ENCODE assay signal across 1 cellular context in the genomic region with DNA sequence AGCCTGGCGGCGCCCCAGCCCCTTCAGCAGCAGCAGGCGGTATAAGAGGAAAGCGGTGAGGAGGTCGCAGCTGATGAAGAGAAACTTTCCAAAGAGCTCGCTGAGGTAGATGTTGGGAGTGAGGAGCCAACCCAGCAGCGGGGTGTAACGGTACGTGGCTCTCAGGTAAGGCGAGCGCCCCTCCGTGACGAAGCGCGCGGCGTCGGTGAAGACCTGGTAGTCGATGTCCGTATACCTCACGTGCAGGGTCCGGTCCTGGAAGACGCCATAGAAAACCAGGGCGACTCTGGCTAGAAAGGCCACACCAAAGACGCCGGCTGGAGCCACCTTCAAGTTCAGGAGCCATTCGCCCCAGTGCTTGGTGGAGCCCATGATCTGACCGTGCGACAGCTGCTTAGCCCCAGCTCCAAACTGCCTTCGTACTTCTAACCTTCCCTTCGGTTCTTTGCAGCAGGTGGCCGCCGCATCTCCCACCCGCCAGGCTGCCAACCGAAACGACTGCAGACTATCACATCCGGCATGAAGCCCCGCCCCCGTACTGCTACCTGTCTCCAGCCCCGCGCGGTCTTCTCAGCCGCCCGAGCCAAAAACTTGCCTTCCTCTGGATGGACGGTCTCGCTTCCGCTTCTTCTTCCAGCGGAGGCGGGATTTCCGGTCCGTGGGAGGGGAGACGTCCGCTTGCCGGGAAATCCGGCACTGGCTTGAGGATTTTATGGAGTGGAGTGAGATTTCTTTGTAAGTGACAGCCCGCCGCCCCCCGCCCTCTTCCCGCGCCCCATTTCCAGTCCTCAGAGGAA.
A peak's percentile ranks its signal among the peaks of the same experiment; 100 is the strongest.
TF ChIP-seq lines count a peak whose summit lies in the region.

A gene (minus strand): TSS at position 623 of the 797 bp plus-strand sequence. CDS start 251 bp downstream, at position 372.

TF ChIP-seq in HepG2, 621 proteins besides CTCF, POLR2A, EP300 and RAD21 (continued from another document and continues in another):
- TF ChIP-seq, protein P1, sequence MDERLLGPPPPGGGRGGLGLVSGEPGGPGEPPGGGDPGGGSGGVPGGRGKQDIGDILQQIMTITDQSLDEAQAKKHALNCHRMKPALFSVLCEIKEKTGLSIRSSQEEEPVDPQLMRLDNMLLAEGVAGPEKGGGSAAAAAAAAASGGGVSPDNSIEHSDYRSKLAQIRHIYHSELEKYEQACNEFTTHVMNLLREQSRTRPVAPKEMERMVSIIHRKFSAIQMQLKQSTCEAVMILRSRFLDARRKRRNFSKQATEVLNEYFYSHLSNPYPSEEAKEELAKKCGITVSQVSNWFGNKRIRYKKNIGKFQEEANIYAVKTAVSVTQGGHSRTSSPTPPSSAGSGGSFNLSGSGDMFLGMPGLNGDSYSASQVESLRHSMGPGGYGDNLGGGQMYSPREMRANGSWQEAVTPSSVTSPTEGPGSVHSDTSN (CRISPR knock-in tag; IDR thresholded peaks at IDR 0.05): 0 out of 2 replicates have a peak, but pooled peaks have one; percentile 10
- TF ChIP-seq GZF1 (CRISPR knock-in tag; IDR thresholded peaks at IDR 0.05) (no peak), SMAD1 (CRISPR knock-in tag; IDR thresholded peaks at IDR 0.05; ENCODE audit: borderline replicate concordance, low read depth) (no peak), KDM2A (CRISPR knock-in tag; IDR thresholded peaks at IDR 0.05; ENCODE audit: borderline replicate concordance, low read depth) (peak; percentile 74), PTBP1 (IDR thresholded peaks at IDR 0.05; ENCODE audit: low read depth, low read length, poor library complexity, severe bottlenecking) (no peak), ZNF354B (CRISPR knock-in tag; IDR thresholded peaks at IDR 0.05) (no peak), ZNF274 (CRISPR knock-in tag; IDR thresholded peaks at IDR 0.05) (0 out of 2 replicates have a peak, but pooled peaks have one; percentile 5), ELF4 (CRISPR knock-in tag; IDR thresholded peaks at IDR 0.05; ENCODE audit: borderline replicate concordance) (peak; percentile 56; the same call in 1 of the 2 replicates), ZNF724P (CRISPR knock-in tag; IDR thresholded peaks at IDR 0.05; ENCODE audit: borderline replicate concordance) (no peak; the same call in 1 of the 2 replicates), RFXAP (CRISPR knock-in tag; IDR thresholded peaks at IDR 0.05; ENCODE audit: borderline replicate concordance) (0 out of 2 replicates have a peak, but pooled peaks have one; percentile 44), ZNF530 (CRISPR knock-in tag; IDR thresholded peaks at IDR 0.05; ENCODE audit: low read depth) (no peak), RBM22 (optimal IDR thresholded peaks at IDR 0.05; ENCODE audit: low read length) (no peak), CAMTA2 (CRISPR knock-in tag; IDR thresholded peaks at IDR 0.05; ENCODE audit: borderline replicate concordance) (0 out of 2 replicates have a peak, but pooled peaks have one; percentile 23), ZNF607 (CRISPR knock-in tag; IDR thresholded peaks at IDR 0.05; ENCODE audit: borderline replicate concordance) (no peak), ATAD3A (CRISPR knock-in tag; IDR thresholded peaks at IDR 0.05) (no peak), TBX2 (CRISPR knock-in tag; IDR thresholded peaks at IDR 0.05; ENCODE audit: borderline replicate concordance) (0 out of 2 replicates have a peak, but pooled peaks have one; percentile 60), ZNF543 (CRISPR knock-in tag; IDR thresholded peaks at IDR 0.05) (0 out of 2 replicates have a peak, but pooled peaks have one; percentile 25), NONO (IDR thresholded peaks at IDR 0.05) (no peak), NONO (CRISPR knock-in tag; conservative IDR thresholded peaks at IDR 0.05) (peak; percentile 46; the same call in 1 of the 2 replicates), SNAI1 (CRISPR knock-in tag; IDR thresholded peaks at IDR 0.05; ENCODE audit: borderline replicate concordance) (peak; percentile 52; the same call in 1 of the 2 replicates), ZNF816 (CRISPR knock-in tag; IDR thresholded peaks at IDR 0.05; ENCODE audit: borderline replicate concordance) (no peak; the same call in 1 of the 2 replicates), KMT2B (CRISPR knock-in tag; IDR thresholded peaks at IDR 0.05) (peak; percentile 92), ZFP82 (CRISPR knock-in tag; IDR thresholded peaks at IDR 0.05; ENCODE audit: borderline replicate concordance) (no peak), ZNF496 (CRISPR knock-in tag; IDR thresholded peaks at IDR 0.05; ENCODE audit: insufficient replicate concordance) (no peak), ZNF703 (CRISPR knock-in tag; IDR thresholded peaks at IDR 0.05; ENCODE audit: borderline replicate concordance) (no peak), ZNF678 (CRISPR knock-in tag; IDR thresholded peaks at IDR 0.05) (no peak), ZNF589 (CRISPR knock-in tag; conservative IDR thresholded peaks at IDR 0.05) (no peak), ZNF652 (CRISPR knock-in tag; IDR thresholded peaks at IDR 0.05; ENCODE audit: borderline replicate concordance, low read depth) (no peak), CBFB (CRISPR knock-in tag; IDR thresholded peaks at IDR 0.05) (no peak), FOXK2 (IDR thresholded peaks at IDR 0.05) (no peak), CCDC6 (CRISPR knock-in tag; IDR thresholded peaks at IDR 0.05) (no peak), SRSF1 (optimal IDR thresholded peaks at IDR 0.05; ENCODE audit: low read depth, low read length) (peak; percentile 46), SYNCRIP (IDR thresholded peaks at IDR 0.05; ENCODE audit: insufficient read depth, low read depth, low read length) (no peak)
- TF ChIP-seq, protein P2, sequence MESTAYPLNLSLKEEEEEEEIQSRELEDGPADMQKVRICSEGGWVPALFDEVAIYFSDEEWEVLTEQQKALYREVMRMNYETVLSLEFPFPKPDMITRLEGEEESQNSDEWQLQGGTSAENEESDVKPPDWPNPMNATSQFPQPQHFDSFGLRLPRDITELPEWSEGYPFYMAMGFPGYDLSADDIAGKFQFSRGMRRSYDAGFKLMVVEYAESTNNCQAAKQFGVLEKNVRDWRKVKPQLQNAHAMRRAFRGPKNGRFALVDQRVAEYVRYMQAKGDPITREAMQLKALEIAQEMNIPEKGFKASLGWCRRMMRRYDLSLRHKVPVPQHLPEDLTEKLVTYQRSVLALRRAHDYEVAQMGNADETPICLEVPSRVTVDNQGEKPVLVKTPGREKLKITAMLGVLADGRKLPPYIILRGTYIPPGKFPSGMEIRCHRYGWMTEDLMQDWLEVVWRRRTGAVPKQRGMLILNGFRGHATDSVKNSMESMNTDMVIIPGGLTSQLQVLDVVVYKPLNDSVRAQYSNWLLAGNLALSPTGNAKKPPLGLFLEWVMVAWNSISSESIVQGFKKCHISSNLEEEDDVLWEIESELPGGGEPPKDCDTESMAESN (CRISPR knock-in tag; conservative IDR thresholded peaks at IDR 0.05): 0 out of 2 replicates have a peak, but pooled peaks have one; percentile 12
- TF ChIP-seq, protein P3, sequence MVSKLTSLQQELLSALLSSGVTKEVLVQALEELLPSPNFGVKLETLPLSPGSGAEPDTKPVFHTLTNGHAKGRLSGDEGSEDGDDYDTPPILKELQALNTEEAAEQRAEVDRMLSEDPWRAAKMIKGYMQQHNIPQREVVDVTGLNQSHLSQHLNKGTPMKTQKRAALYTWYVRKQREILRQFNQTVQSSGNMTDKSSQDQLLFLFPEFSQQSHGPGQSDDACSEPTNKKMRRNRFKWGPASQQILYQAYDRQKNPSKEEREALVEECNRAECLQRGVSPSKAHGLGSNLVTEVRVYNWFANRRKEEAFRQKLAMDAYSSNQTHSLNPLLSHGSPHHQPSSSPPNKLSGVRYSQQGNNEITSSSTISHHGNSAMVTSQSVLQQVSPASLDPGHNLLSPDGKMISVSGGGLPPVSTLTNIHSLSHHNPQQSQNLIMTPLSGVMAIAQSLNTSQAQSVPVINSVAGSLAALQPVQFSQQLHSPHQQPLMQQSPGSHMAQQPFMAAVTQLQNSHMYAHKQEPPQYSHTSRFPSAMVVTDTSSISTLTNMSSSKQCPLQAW (CRISPR knock-in tag; IDR thresholded peaks at IDR 0.05): peak; percentile 80; the same call in 1 of the 2 replicates
- TF ChIP-seq, protein P4, sequence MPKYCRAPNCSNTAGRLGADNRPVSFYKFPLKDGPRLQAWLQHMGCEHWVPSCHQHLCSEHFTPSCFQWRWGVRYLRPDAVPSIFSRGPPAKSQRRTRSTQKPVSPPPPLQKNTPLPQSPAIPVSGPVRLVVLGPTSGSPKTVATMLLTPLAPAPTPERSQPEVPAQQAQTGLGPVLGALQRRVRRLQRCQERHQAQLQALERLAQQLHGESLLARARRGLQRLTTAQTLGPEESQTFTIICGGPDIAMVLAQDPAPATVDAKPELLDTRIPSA (CRISPR knock-in tag; IDR thresholded peaks at IDR 0.05; ENCODE audit: borderline replicate concordance): no peak
- TF ChIP-seq, protein P5, sequence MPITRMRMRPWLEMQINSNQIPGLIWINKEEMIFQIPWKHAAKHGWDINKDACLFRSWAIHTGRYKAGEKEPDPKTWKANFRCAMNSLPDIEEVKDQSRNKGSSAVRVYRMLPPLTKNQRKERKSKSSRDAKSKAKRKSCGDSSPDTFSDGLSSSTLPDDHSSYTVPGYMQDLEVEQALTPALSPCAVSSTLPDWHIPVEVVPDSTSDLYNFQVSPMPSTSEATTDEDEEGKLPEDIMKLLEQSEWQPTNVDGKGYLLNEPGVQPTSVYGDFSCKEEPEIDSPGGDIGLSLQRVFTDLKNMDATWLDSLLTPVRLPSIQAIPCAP (CRISPR knock-in tag; IDR thresholded peaks at IDR 0.05; ENCODE audit: low read depth): no peak
- TF ChIP-seq, protein P6, sequence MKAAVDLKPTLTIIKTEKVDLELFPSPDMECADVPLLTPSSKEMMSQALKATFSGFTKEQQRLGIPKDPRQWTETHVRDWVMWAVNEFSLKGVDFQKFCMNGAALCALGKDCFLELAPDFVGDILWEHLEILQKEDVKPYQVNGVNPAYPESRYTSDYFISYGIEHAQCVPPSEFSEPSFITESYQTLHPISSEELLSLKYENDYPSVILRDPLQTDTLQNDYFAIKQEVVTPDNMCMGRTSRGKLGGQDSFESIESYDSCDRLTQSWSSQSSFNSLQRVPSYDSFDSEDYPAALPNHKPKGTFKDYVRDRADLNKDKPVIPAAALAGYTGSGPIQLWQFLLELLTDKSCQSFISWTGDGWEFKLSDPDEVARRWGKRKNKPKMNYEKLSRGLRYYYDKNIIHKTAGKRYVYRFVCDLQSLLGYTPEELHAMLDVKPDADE (CRISPR knock-in tag; IDR thresholded peaks at IDR 0.05): no peak
- TF ChIP-seq, protein P7, sequence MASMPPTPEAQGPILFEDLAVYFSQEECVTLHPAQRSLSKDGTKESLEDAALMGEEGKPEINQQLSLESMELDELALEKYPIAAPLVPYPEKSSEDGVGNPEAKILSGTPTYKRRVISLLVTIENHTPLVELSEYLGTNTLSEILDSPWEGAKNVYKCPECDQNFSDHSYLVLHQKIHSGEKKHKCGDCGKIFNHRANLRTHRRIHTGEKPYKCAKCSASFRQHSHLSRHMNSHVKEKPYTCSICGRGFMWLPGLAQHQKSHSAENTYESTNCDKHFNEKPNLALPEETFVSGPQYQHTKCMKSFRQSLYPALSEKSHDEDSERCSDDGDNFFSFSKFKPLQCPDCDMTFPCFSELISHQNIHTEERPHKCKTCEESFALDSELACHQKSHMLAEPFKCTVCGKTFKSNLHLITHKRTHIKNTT (CRISPR knock-in tag; IDR thresholded peaks at IDR 0.05): no peak
- TF ChIP-seq, protein P8, sequence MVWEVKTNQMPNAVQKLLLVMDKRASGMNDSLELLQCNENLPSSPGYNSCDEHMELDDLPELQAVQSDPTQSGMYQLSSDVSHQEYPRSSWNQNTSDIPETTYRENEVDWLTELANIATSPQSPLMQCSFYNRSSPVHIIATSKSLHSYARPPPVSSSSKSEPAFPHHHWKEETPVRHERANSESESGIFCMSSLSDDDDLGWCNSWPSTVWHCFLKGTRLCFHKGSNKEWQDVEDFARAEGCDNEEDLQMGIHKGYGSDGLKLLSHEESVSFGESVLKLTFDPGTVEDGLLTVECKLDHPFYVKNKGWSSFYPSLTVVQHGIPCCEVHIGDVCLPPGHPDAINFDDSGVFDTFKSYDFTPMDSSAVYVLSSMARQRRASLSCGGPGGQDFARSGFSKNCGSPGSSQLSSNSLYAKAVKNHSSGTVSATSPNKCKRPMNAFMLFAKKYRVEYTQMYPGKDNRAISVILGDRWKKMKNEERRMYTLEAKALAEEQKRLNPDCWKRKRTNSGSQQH (CRISPR knock-in tag; IDR thresholded peaks at IDR 0.05; ENCODE audit: low read depth): no peak
- TF ChIP-seq, protein P9, sequence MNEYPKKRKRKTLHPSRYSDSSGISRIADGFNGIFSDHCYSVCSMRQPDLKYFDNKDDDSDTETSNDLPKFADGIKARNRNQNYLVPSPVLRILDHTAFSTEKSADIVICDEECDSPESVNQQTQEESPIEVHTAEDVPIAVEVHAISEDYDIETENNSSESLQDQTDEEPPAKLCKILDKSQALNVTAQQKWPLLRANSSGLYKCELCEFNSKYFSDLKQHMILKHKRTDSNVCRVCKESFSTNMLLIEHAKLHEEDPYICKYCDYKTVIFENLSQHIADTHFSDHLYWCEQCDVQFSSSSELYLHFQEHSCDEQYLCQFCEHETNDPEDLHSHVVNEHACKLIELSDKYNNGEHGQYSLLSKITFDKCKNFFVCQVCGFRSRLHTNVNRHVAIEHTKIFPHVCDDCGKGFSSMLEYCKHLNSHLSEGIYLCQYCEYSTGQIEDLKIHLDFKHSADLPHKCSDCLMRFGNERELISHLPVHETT (CRISPR knock-in tag; conservative IDR thresholded peaks at IDR 0.05): no peak; the same call in 1 of the 2 replicates
- TF ChIP-seq, protein P10, sequence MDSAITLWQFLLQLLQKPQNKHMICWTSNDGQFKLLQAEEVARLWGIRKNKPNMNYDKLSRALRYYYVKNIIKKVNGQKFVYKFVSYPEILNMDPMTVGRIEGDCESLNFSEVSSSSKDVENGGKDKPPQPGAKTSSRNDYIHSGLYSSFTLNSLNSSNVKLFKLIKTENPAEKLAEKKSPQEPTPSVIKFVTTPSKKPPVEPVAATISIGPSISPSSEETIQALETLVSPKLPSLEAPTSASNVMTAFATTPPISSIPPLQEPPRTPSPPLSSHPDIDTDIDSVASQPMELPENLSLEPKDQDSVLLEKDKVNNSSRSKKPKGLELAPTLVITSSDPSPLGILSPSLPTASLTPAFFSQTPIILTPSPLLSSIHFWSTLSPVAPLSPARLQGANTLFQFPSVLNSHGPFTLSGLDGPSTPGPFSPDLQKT (CRISPR knock-in tag; IDR thresholded peaks at IDR 0.05; ENCODE audit: borderline replicate concordance): no peak
- TF ChIP-seq, protein P11, sequence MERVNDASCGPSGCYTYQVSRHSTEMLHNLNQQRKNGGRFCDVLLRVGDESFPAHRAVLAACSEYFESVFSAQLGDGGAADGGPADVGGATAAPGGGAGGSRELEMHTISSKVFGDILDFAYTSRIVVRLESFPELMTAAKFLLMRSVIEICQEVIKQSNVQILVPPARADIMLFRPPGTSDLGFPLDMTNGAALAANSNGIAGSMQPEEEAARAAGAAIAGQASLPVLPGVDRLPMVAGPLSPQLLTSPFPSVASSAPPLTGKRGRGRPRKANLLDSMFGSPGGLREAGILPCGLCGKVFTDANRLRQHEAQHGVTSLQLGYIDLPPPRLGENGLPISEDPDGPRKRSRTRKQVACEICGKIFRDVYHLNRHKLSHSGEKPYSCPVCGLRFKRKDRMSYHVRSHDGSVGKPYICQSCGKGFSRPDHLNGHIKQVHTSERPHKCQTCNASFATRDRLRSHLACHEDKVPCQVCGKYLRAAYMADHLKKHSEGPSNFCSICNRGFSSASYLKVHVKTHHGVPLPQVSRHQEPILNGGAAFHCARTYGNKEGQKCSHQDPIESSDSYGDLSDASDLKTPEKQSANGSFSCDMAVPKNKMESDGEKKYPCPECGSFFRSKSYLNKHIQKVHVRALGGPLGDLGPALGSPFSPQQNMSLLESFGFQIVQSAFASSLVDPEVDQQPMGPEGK (CRISPR knock-in tag; IDR thresholded peaks at IDR 0.05): peak; percentile 60; the same call in 1 of the 2 replicates
- TF ChIP-seq, protein P12, sequence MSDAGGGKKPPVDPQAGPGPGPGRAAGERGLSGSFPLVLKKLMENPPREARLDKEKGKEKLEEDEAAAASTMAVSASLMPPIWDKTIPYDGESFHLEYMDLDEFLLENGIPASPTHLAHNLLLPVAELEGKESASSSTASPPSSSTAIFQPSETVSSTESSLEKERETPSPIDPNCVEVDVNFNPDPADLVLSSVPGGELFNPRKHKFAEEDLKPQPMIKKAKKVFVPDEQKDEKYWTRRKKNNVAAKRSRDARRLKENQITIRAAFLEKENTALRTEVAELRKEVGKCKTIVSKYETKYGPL (CRISPR knock-in tag; IDR thresholded peaks at IDR 0.05): no peak
